In the genomic region with DNA sequence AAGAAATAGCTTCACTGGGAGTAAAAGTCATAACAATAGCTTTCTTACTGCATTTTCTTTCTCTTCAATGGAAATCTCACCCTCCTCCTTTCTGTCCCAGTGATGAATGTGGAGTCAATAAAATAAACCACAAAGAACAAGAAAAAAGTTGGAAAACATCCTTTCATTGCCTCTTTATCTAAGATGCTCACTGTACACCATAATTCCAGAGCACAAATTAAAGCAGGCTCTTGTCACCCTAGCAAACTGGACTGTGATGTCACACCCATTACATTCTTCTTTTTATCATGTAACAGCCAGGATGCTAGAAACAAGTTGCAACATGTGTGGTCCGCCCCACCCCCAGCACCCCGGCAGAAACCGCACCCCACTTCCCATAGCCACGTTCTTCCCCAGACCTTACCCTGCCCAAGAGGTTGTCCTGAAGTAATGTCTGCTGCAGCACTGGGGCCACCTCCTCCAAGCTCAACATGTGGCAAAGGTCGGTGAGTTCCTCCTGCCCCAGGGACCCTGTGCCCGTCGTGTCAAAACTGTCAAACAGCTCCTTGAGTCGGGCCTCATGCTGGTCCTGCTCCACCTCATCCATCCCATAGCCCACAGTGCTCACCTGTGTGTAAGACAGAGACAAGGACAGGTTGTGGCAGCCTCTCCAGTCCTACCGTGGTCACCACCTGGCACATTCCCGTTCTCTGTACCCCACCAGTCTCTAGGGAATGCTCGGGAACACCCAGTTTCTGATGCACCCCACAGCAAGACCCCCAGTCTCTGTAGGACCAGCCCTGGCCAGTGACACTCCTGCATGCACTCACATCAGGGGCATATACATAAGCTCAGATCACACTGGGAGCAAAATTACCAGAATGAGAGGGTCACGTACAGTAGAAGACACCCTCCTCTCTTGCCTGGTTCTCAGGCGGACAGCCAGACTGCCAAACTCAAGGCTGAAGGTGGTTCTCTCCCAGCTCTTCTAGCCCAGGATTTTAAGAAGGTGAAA, we compare ENCODE assay signal across 1 cellular context.
TF ChIP-seq lines count a peak whose summit lies in the region.

No MANE protein-coding gene starts in this region.

TF ChIP-seq in HEK293, 187 proteins besides CTCF, POLR2A, EP300 and RAD21 (continued from another document and continues in another):
- TF ChIP-seq, protein P1, sequence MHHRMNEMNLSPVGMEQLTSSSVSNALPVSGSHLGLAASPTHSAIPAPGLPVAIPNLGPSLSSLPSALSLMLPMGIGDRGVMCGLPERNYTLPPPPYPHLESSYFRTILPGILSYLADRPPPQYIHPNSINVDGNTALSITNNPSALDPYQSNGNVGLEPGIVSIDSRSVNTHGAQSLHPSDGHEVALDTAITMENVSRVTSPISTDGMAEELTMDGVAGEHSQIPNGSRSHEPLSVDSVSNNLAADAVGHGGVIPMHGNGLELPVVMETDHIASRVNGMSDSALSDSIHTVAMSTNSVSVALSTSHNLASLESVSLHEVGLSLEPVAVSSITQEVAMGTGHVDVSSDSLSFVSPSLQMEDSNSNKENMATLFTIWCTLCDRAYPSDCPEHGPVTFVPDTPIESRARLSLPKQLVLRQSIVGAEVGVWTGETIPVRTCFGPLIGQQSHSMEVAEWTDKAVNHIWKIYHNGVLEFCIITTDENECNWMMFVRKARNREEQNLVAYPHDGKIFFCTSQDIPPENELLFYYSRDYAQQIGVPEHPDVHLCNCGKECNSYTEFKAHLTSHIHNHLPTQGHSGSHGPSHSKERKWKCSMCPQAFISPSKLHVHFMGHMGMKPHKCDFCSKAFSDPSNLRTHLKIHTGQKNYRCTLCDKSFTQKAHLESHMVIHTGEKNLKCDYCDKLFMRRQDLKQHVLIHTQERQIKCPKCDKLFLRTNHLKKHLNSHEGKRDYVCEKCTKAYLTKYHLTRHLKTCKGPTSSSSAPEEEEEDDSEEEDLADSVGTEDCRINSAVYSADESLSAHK (tag by site-specific recombination; IDR thresholded peaks at IDR 0.05): 0 out of 2 replicates have a peak, but pooled peaks have one; percentile 25
- TF ChIP-seq ZIC2 (tag by site-specific recombination; IDR thresholded peaks at IDR 0.05) (peak; percentile 55; the same call in 1 of the 2 replicates), ZNF768 (tag by site-specific recombination; IDR thresholded peaks at IDR 0.05) (no peak), GLIS2 (tag by site-specific recombination; IDR thresholded peaks at IDR 0.05) (0 out of 2 replicates have a peak, but pooled peaks have one; percentile 14), MYNN (tag by site-specific recombination; IDR thresholded peaks at IDR 0.05; ENCODE audit: borderline replicate concordance) (no peak), ZNF350 (tag by site-specific recombination; IDR thresholded peaks at IDR 0.05) (no peak), ZNF341 (tag by site-specific recombination; IDR thresholded peaks at IDR 0.05; ENCODE audit: low read depth) (no peak), ZFHX2 (tag by site-specific recombination; conservative IDR thresholded peaks at IDR 0.05) (no peak), ZNF837 (tag by site-specific recombination; IDR thresholded peaks at IDR 0.05) (no peak), ZNF155 (tag by site-specific recombination; IDR thresholded peaks at IDR 0.05) (no peak), ZNF404 (tag by site-specific recombination; IDR thresholded peaks at IDR 0.05) (no peak), ZNF561 (tag by site-specific recombination; IDR thresholded peaks at IDR 0.05; ENCODE audit: borderline replicate concordance) (no peak), ZBTB21 (tag by site-specific recombination; IDR thresholded peaks at IDR 0.05) (peak; percentile 60; the same call in 1 of the 2 replicates), ZNF623 (tag by site-specific recombination; IDR thresholded peaks at IDR 0.05) (no peak), ZNF112 (tag by site-specific recombination; IDR thresholded peaks at IDR 0.05) (no peak), GLI2 (tag by site-specific recombination; IDR thresholded peaks at IDR 0.05; ENCODE audit: borderline replicate concordance, low read depth) (no peak), ZFP37 (tag by site-specific recombination; IDR thresholded peaks at IDR 0.05) (no peak), ZEB2 (tag by site-specific recombination; IDR thresholded peaks at IDR 0.05) (0 out of 2 replicates have a peak, but pooled peaks have one; percentile 18), ZBTB17 (tag by site-specific recombination; IDR thresholded peaks at IDR 0.05) (no peak), ZNF701 (tag by site-specific recombination; IDR thresholded peaks at IDR 0.05) (no peak), OSR2 (tag by site-specific recombination; IDR thresholded peaks at IDR 0.05) (no peak), ZNF221 (tag by site-specific recombination; IDR thresholded peaks at IDR 0.05; ENCODE audit: borderline replicate concordance) (no peak), ZNF585B (tag by site-specific recombination; IDR thresholded peaks at IDR 0.05) (no peak), ZNF624 (tag by site-specific recombination; IDR thresholded peaks at IDR 0.05) (no peak), GFI1B (tag by site-specific recombination; IDR thresholded peaks at IDR 0.05) (no peak), ZNF777 (tag by site-specific recombination; IDR thresholded peaks at IDR 0.05; ENCODE audit: borderline replicate concordance) (no peak), EGR2 (tag by site-specific recombination; IDR thresholded peaks at IDR 0.05; ENCODE audit: low read depth) (no peak)
- TF ChIP-seq, protein P2, sequence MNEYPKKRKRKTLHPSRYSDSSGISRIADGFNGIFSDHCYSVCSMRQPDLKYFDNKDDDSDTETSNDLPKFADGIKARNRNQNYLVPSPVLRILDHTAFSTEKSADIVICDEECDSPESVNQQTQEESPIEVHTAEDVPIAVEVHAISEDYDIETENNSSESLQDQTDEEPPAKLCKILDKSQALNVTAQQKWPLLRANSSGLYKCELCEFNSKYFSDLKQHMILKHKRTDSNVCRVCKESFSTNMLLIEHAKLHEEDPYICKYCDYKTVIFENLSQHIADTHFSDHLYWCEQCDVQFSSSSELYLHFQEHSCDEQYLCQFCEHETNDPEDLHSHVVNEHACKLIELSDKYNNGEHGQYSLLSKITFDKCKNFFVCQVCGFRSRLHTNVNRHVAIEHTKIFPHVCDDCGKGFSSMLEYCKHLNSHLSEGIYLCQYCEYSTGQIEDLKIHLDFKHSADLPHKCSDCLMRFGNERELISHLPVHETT (tag by site-specific recombination; IDR thresholded peaks at IDR 0.05): no peak
- TF ChIP-seq, protein P3, sequence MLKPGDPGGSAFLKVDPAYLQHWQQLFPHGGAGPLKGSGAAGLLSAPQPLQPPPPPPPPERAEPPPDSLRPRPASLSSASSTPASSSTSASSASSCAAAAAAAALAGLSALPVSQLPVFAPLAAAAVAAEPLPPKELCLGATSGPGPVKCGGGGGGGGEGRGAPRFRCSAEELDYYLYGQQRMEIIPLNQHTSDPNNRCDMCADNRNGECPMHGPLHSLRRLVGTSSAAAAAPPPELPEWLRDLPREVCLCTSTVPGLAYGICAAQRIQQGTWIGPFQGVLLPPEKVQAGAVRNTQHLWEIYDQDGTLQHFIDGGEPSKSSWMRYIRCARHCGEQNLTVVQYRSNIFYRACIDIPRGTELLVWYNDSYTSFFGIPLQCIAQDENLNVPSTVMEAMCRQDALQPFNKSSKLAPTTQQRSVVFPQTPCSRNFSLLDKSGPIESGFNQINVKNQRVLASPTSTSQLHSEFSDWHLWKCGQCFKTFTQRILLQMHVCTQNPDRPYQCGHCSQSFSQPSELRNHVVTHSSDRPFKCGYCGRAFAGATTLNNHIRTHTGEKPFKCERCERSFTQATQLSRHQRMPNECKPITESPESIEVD (tag by site-specific recombination; IDR thresholded peaks at IDR 0.05): peak; percentile 91
- TF ChIP-seq, protein P4, sequence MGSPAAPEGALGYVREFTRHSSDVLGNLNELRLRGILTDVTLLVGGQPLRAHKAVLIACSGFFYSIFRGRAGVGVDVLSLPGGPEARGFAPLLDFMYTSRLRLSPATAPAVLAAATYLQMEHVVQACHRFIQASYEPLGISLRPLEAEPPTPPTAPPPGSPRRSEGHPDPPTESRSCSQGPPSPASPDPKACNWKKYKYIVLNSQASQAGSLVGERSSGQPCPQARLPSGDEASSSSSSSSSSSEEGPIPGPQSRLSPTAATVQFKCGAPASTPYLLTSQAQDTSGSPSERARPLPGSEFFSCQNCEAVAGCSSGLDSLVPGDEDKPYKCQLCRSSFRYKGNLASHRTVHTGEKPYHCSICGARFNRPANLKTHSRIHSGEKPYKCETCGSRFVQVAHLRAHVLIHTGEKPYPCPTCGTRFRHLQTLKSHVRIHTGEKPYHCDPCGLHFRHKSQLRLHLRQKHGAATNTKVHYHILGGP (tag by site-specific recombination; IDR thresholded peaks at IDR 0.05): no peak
- TF ChIP-seq, protein P5, sequence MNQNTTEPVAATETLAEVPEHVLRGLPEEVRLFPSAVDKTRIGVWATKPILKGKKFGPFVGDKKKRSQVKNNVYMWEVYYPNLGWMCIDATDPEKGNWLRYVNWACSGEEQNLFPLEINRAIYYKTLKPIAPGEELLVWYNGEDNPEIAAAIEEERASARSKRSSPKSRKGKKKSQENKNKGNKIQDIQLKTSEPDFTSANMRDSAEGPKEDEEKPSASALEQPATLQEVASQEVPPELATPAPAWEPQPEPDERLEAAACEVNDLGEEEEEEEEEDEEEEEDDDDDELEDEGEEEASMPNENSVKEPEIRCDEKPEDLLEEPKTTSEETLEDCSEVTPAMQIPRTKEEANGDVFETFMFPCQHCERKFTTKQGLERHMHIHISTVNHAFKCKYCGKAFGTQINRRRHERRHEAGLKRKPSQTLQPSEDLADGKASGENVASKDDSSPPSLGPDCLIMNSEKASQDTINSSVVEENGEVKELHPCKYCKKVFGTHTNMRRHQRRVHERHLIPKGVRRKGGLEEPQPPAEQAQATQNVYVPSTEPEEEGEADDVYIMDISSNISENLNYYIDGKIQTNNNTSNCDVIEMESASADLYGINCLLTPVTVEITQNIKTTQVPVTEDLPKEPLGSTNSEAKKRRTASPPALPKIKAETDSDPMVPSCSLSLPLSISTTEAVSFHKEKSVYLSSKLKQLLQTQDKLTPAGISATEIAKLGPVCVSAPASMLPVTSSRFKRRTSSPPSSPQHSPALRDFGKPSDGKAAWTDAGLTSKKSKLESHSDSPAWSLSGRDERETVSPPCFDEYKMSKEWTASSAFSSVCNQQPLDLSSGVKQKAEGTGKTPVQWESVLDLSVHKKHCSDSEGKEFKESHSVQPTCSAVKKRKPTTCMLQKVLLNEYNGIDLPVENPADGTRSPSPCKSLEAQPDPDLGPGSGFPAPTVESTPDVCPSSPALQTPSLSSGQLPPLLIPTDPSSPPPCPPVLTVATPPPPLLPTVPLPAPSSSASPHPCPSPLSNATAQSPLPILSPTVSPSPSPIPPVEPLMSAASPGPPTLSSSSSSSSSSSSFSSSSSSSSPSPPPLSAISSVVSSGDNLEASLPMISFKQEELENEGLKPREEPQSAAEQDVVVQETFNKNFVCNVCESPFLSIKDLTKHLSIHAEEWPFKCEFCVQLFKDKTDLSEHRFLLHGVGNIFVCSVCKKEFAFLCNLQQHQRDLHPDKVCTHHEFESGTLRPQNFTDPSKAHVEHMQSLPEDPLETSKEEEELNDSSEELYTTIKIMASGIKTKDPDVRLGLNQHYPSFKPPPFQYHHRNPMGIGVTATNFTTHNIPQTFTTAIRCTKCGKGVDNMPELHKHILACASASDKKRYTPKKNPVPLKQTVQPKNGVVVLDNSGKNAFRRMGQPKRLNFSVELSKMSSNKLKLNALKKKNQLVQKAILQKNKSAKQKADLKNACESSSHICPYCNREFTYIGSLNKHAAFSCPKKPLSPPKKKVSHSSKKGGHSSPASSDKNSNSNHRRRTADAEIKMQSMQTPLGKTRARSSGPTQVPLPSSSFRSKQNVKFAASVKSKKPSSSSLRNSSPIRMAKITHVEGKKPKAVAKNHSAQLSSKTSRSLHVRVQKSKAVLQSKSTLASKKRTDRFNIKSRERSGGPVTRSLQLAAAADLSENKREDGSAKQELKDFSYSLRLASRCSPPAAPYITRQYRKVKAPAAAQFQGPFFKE (tag by site-specific recombination; IDR thresholded peaks at IDR 0.05; ENCODE audit: borderline replicate concordance): no peak
- TF ChIP-seq, protein P6, sequence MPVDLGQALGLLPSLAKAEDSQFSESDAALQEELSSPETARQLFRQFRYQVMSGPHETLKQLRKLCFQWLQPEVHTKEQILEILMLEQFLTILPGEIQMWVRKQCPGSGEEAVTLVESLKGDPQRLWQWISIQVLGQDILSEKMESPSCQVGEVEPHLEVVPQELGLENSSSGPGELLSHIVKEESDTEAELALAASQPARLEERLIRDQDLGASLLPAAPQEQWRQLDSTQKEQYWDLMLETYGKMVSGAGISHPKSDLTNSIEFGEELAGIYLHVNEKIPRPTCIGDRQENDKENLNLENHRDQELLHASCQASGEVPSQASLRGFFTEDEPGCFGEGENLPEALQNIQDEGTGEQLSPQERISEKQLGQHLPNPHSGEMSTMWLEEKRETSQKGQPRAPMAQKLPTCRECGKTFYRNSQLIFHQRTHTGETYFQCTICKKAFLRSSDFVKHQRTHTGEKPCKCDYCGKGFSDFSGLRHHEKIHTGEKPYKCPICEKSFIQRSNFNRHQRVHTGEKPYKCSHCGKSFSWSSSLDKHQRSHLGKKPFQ (tag by site-specific recombination; IDR thresholded peaks at IDR 0.05): no peak
- TF ChIP-seq, protein P7, sequence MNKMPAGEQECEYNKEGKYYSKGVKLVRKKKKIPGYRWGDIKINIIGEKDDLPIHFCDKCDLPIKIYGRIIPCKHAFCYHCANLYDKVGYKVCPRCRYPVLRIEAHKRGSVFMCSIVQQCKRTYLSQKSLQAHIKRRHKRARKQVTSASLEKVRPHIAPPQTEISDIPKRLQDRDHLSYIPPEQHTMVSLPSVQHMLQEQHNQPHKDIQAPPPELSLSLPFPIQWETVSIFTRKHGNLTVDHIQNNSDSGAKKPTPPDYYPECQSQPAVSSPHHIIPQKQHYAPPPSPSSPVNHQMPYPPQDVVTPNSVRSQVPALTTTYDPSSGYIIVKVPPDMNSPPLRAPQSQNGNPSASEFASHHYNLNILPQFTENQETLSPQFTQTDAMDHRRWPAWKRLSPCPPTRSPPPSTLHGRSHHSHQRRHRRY (tag by site-specific recombination; IDR thresholded peaks at IDR 0.05): no peak
- TF ChIP-seq, protein P8, sequence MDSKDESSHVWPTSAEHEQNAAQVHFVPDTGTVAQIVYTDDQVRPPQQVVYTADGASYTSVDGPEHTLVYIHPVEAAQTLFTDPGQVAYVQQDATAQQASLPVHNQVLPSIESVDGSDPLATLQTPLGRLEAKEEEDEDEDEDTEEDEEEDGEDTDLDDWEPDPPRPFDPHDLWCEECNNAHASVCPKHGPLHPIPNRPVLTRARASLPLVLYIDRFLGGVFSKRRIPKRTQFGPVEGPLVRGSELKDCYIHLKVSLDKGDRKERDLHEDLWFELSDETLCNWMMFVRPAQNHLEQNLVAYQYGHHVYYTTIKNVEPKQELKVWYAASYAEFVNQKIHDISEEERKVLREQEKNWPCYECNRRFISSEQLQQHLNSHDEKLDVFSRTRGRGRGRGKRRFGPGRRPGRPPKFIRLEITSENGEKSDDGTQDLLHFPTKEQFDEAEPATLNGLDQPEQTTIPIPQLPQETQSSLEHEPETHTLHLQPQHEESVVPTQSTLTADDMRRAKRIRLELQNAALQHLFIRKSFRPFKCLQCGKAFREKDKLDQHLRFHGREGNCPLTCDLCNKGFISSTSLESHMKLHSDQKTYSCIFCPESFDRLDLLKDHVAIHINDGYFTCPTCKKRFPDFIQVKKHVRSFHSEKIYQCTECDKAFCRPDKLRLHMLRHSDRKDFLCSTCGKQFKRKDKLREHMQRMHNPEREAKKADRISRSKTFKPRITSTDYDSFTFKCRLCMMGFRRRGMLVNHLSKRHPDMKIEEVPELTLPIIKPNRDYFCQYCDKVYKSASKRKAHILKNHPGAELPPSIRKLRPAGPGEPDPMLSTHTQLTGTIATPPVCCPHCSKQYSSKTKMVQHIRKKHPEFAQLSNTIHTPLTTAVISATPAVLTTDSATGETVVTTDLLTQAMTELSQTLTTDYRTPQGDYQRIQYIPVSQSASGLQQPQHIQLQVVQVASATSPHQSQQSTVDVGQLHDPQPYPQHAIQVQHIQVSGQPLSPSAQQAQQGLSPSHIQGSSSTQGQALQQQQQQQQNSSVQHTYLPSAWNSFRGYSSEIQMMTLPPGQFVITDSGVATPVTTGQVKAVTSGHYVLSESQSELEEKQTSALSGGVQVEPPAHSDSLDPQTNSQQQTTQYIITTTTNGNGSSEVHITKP (tag by site-specific recombination; IDR thresholded peaks at IDR 0.05): no peak
